In genomic region chr6:31378721-31379103, GRCh38 we compare ENCODE assay signal across 1 cellular context.
TF ChIP-seq lines count a peak whose summit lies in the region.

No MANE protein-coding gene starts in this region.

TF ChIP-seq in HepG2, 621 proteins besides CTCF, POLR2A, EP300 and RAD21:
- no peak for TF ChIP-seq SRY (CRISPR knock-in tag; IDR thresholded peaks at IDR 0.05)
- TF ChIP-seq ZBTB38 (CRISPR knock-in tag; IDR thresholded peaks at IDR 0.05): no peak
- no peak for TF ChIP-seq ZSCAN31 (CRISPR knock-in tag; IDR thresholded peaks at IDR 0.05; ENCODE audit: low read depth)
- TF ChIP-seq NCOA1 (CRISPR knock-in tag; IDR thresholded peaks at IDR 0.05): no peak
- no peak for TF ChIP-seq PITX1 (CRISPR knock-in tag; IDR thresholded peaks at IDR 0.05)
- TF ChIP-seq ZNF674 (CRISPR knock-in tag; IDR thresholded peaks at IDR 0.05; ENCODE audit: low read depth): no peak
- TF ChIP-seq ZGPAT (CRISPR knock-in tag; IDR thresholded peaks at IDR 0.05): no peak
- TF ChIP-seq ZNF607 (CRISPR knock-in tag; IDR thresholded peaks at IDR 0.05; ENCODE audit: borderline replicate concordance): no peak
- peak; percentile 24; the same call in 1 of the 2 replicates for TF ChIP-seq MTA1 (CRISPR knock-in tag; IDR thresholded peaks at IDR 0.05; ENCODE audit: borderline replicate concordance)
- no peak for TF ChIP-seq BCLAF1 (IDR thresholded peaks at IDR 0.05)
- TF ChIP-seq SALL1 (CRISPR knock-in tag; IDR thresholded peaks at IDR 0.05): peak; percentile 6; the same call in 1 of the 2 replicates
- TF ChIP-seq TCF12 (IDR thresholded peaks at IDR 0.05): no peak
- no peak for TF ChIP-seq TCF12 (CRISPR knock-in tag; IDR thresholded peaks at IDR 0.05)
- TF ChIP-seq PATZ1 (CRISPR knock-in tag; IDR thresholded peaks at IDR 0.05): peak; percentile 1; the same call in 1 of the 2 replicates
